10 cellular contexts compared by ENCODE assay signal in genomic region chr19:44848805-44849457, GRCh38. TPM values are rescaled to one million over a fixed set of nuclear protein-coding genes. Genes with fewer than 3 reads are reported as not detected.
DNase-seq lines count a peak whose midpoint lies in the region; ATAC-seq and TF ChIP-seq lines count a peak whose summit lies in the region.
"Had no signal": no experiment of that assay in that cellular context is flagged by ENCODE, and none has a peak within 500 bp of the region (broad histone marks: within the 10 kb centered on the region; RNA-seq: fewer than 3 reads in every experiment).

No MANE protein-coding gene starts in this region.

- no peak for ATAC-seq in Right ventricle myocardium superior (ENCODE audit: poor library complexity)
- ATAC-seq in naive thymus-derived CD8-positive, alpha-beta T cell, result no peak
- ATAC-seq in GM21717 (IDR thresholded peaks at IDR 0.05; ENCODE audit: unreplicated experiment), result no peak
- ATAC-seq: T-cell had no signal

- POLR2A ChIA-PET in naive thymus-derived CD8-positive, alpha-beta T cell (lab: Charles Lee), result no interaction called here

- H3K4me1 ChIP-seq in esophagus muscularis mucosa, result peaks cover 44 to 68% (median 54%) of the 10 kb centered on the region in 4 donors

- H3K9me3 ChIP-seq in esophagus muscularis mucosa, result no peaks in the 10 kb centered on the region

- H3K27me3 Mint-ChIP-seq in naive thymus-derived CD8-positive, alpha-beta T cell, result peaks cover 8 to 16% (median 12%) of the 10 kb centered on the region in 5 donors

- H3K27ac ChIP-seq in esophagus muscularis mucosa (replicated peaks in 1 of 4), result peak overlapping the region; percentile 95 to 98 (median 98)

- H3K4me3 ChIP-seq in esophagus muscularis mucosa, result peak overlapping the region; percentile 82 to 100 (median 99)

- no peaks in the 10 kb centered on the region for H3K36me3 Mint-ChIP-seq in naive thymus-derived CD8-positive, alpha-beta T cell
- H3K36me3 Mint-ChIP-seq: T-cell had no signal

- H3K27ac Mint-ChIP-seq in naive thymus-derived CD8-positive, alpha-beta T cell, result peak overlapping the region in 2 of 10 donors; percentile 11 to 24
- H3K27ac Mint-ChIP-seq: CD4-positive, alpha-beta T cell had no signal

- H3K9me3 Mint-ChIP-seq in naive thymus-derived CD8-positive, alpha-beta T cell, result peaks cover 0 to 2% (median 0%) of the 10 kb centered on the region in 9 donors
- H3K9me3 Mint-ChIP-seq: CD4-positive, alpha-beta T cell; T-cell had no signal

- WGBS in esophagus muscularis mucosa, result 22% methylated on average over 18 of the region's 18 CpGs

- H3K4me1 Mint-ChIP-seq in naive thymus-derived CD8-positive, alpha-beta T cell, result peaks cover 20 to 41% (median 27%) of the 10 kb centered on the region in 4 donors

- intact Hi-C loops in Right ventricle myocardium superior (cut with DNase I), result no loop called here
- intact Hi-C loops in cardiac septum (cut with DNase I), result loop anchor here (2.0 to 10.0 kb wide), 2 partner anchors 22 to 124 kb away; no protein-coding TSS in a partner anchor
- intact Hi-C loops in esophagus muscularis mucosa (cut with DNase I), result no loop called here

- H3K36me3 ChIP-seq in esophagus muscularis mucosa, result peaks cover 0 to 8% (median 3%) of the 10 kb centered on the region in 4 donors

- DNase-seq in Right ventricle myocardium superior, result peak; percentile 50
- no peak for DNase-seq in cardiac septum (ENCODE audit: low spot score)
- DNase-seq in esophagus muscularis mucosa (ENCODE audit: extremely low spot score), result no peak
- no peak for DNase-seq in naive thymus-derived CD8-positive, alpha-beta T cell
- DNase-seq in HK-2 (ENCODE audit: unreplicated experiment), result no peak
- no peak for DNase-seq in NCI-H1930 (lab: John Stamatoyannopoulos, UW)
- no peak for DNase-seq in DMS114 treated with DMSO at 0.1 percent for 48 hours (lab: John Stamatoyannopoulos, UW; ENCODE audit: unreplicated experiment)
- DNase-seq: CD4-positive, alpha-beta T cell; T-cell had no signal

- TF ChIP-seq POLR2A in esophagus muscularis mucosa (IDR thresholded peaks at IDR 0.05; ENCODE audit: low read depth), result no peak

- no peak for TF ChIP-seq CTCF in esophagus muscularis mucosa (IDR thresholded peaks at IDR 0.05)

- H3K4me3 Mint-ChIP-seq in naive thymus-derived CD8-positive, alpha-beta T cell, result peak overlapping the region in 6 of 10 donors; percentile 21 to 68 (median 34)

- TF ChIP-seq EP300 in esophagus muscularis mucosa (IDR thresholded peaks at IDR 0.05), result no peak

- H3K27me3 ChIP-seq in esophagus muscularis mucosa, result no peaks in the 10 kb centered on the region

RNA-seq across cellular contexts. Expression of gene NECTIN2, which starts 2.8 kb away (rescaled TPM):
- total RNA-seq in Right ventricle myocardium superior (36.9 TPM), cardiac septum (60.0 TPM), esophagus muscularis mucosa (10 to 100 TPM; 34.5 to 72.4 (median 60.1) TPM)
- total RNA-seq in naive thymus-derived CD8-positive, alpha-beta T cell, result under 1 TPM; 0.42 to 0.93 TPM
- under 1 TPM in 1 of 3 donors, not detected in 2; 0.47 TPM for polyA plus RNA-seq in naive thymus-derived CD8-positive, alpha-beta T cell

RNA-seq across cellular contexts. Expression of gene BCAM, which starts 40.0 kb away (rescaled TPM):
- total RNA-seq in Right ventricle myocardium superior (86.2 TPM), cardiac septum (86.8 TPM), esophagus muscularis mucosa (10 to 100 TPM; 32.4 to 76.5 (median 56.6) TPM)
- not detected for total RNA-seq in naive thymus-derived CD8-positive, alpha-beta T cell
- not detected for polyA plus RNA-seq in naive thymus-derived CD8-positive, alpha-beta T cell
- total RNA-seq: CD4-positive, alpha-beta T cell had no signal

RNA-seq across cellular contexts. Expression of gene TOMM40, which starts 42.1 kb away (rescaled TPM):
- total RNA-seq in Right ventricle myocardium superior, result 48.9 TPM
- total RNA-seq in cardiac septum, result 43.0 TPM
- 10 to 100 TPM; 29.1 to 49.9 (median 41.0) TPM for total RNA-seq in esophagus muscularis mucosa
- total RNA-seq in naive thymus-derived CD8-positive, alpha-beta T cell, result 10 to 100 TPM; 39.3 to 41.4 TPM
- polyA plus RNA-seq in naive thymus-derived CD8-positive, alpha-beta T cell, result 10 to 100 TPM; 32.0 to 42.3 (median 33.7) TPM

RNA-seq across cellular contexts. Expression of gene APOE, which starts 56.7 kb away (rescaled TPM):
- total RNA-seq in Right ventricle myocardium superior, result 13.6 TPM
- total RNA-seq in cardiac septum, result 26.6 TPM
- total RNA-seq in esophagus muscularis mucosa, result 10 to 100 TPM; 20.3 to 47.3 (median 37.2) TPM
- 1 to 10 TPM; 2.9 to 3.6 TPM for total RNA-seq in naive thymus-derived CD8-positive, alpha-beta T cell
- polyA plus RNA-seq in naive thymus-derived CD8-positive, alpha-beta T cell, result not detected

Comparison
In these comparisons a context has a peak if more than half of its experiments do, and no peak if none do; other contexts are left out.
1. RNA of gene NECTIN2, which starts 2.8 kb away (total RNA-seq): 34.5 to 72.4 TPM in esophagus muscularis mucosa, 60.0 TPM in cardiac septum (single experiment) and 36.9 TPM in Right ventricle myocardium superior (single experiment); 0.42 to 0.93 TPM in naive thymus-derived CD8-positive, alpha-beta T cell; every median in the first group is over 10 times any median in the second.
2. RNA of gene BCAM, which starts 40.0 kb away (total RNA-seq): 86.8 TPM in cardiac septum (single experiment), 86.2 TPM in Right ventricle myocardium superior (single experiment) and 32.4 to 76.5 TPM in esophagus muscularis mucosa; not detected in naive thymus-derived CD8-positive, alpha-beta T cell; every median in the first group is over 10 times any median in the second.